Comparison of ENCODE assay signal across 2 cellular contexts in the genomic region with DNA sequence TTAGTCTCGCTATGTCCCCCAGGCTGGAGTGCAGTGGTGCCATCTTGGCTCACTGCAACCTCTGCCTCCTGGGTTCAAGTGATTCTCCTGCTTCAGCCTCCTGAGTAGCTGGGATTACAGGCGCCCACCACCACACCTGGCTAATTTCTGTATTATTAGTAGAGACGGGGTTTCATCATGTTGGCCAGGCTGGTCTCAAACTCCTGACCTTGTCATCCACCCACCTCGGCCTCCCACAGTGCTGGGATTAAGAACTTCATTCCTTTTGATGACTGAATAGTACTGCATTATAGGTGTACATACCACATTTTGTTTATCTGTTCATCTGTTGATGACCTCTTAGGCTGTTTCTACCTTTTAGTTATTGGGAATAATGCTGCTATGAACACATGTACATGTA. TPM values are rescaled to one million over a fixed set of nuclear protein-coding genes. Genes with fewer than 3 reads are reported as not detected.
"Had no signal": no experiment of that assay in that cellular context is flagged by ENCODE, and none has a peak within 500 bp of the region (broad histone marks: within the 10 kb centered on the region; RNA-seq: fewer than 3 reads in every experiment).

No MANE protein-coding gene starts in this region.

RNA-seq across cellular contexts. Expression of a gene that starts 20.7 kb away (rescaled TPM):
- total RNA-seq: G401, GM12878 had no signal
